Comparison of ENCODE assay signal across 8 cellular contexts in the genomic region with DNA sequence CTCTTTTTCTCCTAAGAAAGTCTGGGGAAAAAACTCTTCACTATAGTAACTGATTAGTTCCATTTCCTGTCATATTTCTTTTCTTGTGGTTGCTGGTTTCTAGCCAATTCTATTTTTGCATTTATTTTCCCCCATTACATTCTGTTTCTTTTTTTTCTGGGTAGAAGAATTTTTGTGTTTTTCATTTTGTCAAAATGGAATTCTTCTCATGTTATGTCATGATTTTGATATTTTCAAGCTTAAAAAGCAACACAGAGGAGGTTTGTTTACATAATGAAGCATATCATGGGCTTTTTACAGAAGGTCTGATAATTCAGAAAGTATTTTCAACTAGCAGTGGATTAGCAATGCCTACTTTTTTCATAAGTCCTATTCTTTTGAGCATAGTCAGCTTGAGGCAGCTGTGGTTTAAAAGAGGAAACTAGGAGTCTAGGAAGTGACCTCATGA.
DNase-seq lines count a peak whose midpoint lies in the region; ATAC-seq and TF ChIP-seq lines count a peak whose summit lies in the region.

No MANE protein-coding gene starts in this region.

- intact Hi-C loops in prostate gland (cut with DNase I), result no loop called here

- H3K36me3 Mint-ChIP-seq in brain, result peaks cover 19% of the 10 kb centered on the region
- H3K36me3 Mint-ChIP-seq in neural crest cell (ENCODE audit: low read depth), result peaks cover 6% of the 10 kb centered on the region

- H3K9me3 ChIP-seq in prostate gland, result no peaks in the 10 kb centered on the region

- H3K36me3 ChIP-seq in prostate gland, result no peaks in the 10 kb centered on the region

- ATAC-seq in HG03571 (IDR thresholded peaks at IDR 0.05; ENCODE audit: unreplicated experiment) (peak; percentile 36), HG03439 (IDR thresholded peaks at IDR 0.05; ENCODE audit: unreplicated experiment) (no peak)

- no peak for TF ChIP-seq POLR2A in prostate gland (IDR thresholded peaks at IDR 0.05)

- H3K4me3 ChIP-seq in prostate gland, result no peak overlapping the region

- peak overlapping the region in 4 of 5 experiments; percentile 83 to 91 (median 88) for H3K27ac Mint-ChIP-seq in brain
- H3K27ac Mint-ChIP-seq in neural crest cell (ENCODE audit: unreplicated experiment), result peak overlapping the region; percentile 91

- no peaks in the 10 kb centered on the region for H3K27me3 Mint-ChIP-seq in brain
- H3K27me3 Mint-ChIP-seq in neural crest cell (ENCODE audit: low read depth), result no peaks in the 10 kb centered on the region

- H3K4me1 Mint-ChIP-seq in brain (peaks cover 87% of the 10 kb centered on the region), neural crest cell (peaks cover 41% of the 10 kb centered on the region)

- no peak for TF ChIP-seq CTCF in brain (conservative IDR thresholded peaks at IDR 0.05)
- TF ChIP-seq CTCF in neural crest cell (conservative IDR thresholded peaks at IDR 0.05), result no peak
- no peak for TF ChIP-seq CTCF in prostate gland (IDR thresholded peaks at IDR 0.05)

- H3K4me1 ChIP-seq in prostate gland (replicated peaks), result no peaks in the 10 kb centered on the region

- no peak overlapping the region for H3K27ac ChIP-seq in prostate gland

- H3K4me3 Mint-ChIP-seq in brain, result peak overlapping the region in 4 of 5 experiments; percentile 42 to 75 (median 53)
- no peak overlapping the region for H3K4me3 Mint-ChIP-seq in neural crest cell

- H3K27me3 ChIP-seq in prostate gland (replicated peaks; ENCODE audit: insufficient read depth), result no peaks in the 10 kb centered on the region

- H3K9me3 Mint-ChIP-seq in brain (peaks cover 0 to 2% (median 0%) of the 10 kb centered on the region in 5 experiments), neural crest cell (peaks cover 3% of the 10 kb centered on the region)

- DNase-seq in ELR (ENCODE audit: low read depth) (peak; percentile 80), neural crest cell (ENCODE audit: low read depth, low spot score) (no peak), HuH-7 (ENCODE audit: low spot score) (no peak), NCI-H748 (lab: John Stamatoyannopoulos, UW; ENCODE audit: unreplicated experiment) (no peak), prostate gland (ENCODE audit: low spot score) (no peak)
